Comparison of ENCODE assay signal across 23 cellular contexts in the genomic region with DNA sequence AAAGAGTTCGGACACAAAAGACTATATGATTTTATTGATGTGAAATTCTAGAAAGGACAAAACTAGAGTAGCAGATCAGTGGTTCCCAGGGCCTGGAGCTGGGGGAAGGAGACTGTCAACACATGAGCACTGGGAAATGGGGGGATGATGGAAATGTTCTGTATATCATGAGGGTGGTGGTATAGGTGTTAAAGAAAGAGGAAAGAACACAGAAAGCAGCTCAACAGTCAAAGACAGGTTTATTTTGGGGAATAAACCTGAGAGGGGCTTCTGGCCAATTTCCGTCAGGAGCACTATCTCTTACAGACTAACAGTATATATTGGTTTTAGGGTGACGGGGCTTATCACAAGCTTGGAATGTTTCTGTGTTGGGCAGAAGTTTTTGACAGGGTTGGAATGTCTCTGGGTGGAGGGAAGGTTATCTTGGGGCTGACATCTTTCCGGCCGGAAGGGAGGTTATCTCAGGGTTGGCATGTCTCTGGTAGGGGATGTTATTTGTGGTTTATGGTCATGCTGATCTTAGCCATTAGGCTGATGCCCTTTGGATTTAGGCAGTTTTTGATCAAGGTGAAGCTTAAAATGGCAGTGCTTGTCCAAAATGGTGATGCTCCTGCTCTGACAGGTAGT.
"Had no signal": no experiment of that assay in that cellular context is flagged by ENCODE, and none has a peak within 500 bp of the region (broad histone marks: within the 10 kb centered on the region; RNA-seq: fewer than 3 reads in every experiment).

No MANE protein-coding gene starts in this region.

- H3K9me3 ChIP-seq: lower lobe of right lung, pancreas, prostate gland, suprapubic skin, upper lobe of right lung had no signal

- H3K4me3 ChIP-seq: lower lobe of right lung, pancreas, prostate gland, sigmoid colon, spleen, suprapubic skin, thoracic aorta, tibial artery, upper lobe of right lung had no signal

- H3K27me3 ChIP-seq: pancreas, sigmoid colon, spleen, suprapubic skin, tibial artery, upper lobe of right lung had no signal

- DNase-seq: hippocampal formation; immature natural killer cell; left ventricle myocardium superior; lower lobe of right lung; mammary epithelial cell; mesenchymal stem cell; naive thymus-derived CD8-positive, alpha-beta T cell; nucleus accumbens; pancreas; posterior cingulate gyrus; retina; right cardiac atrium; sigmoid colon; small intestine; spleen; stimulated activated CD4-positive, alpha-beta T cell treated with anti-CD3 and anti-CD28 coated beads, Interleukin-4, amount 100 ng/mL, for 24 hours; stimulated activated naive CD4-positive, alpha-beta T cell; tibial artery; trophoblast cell; upper lobe of right lung had no signal

- H3K27ac ChIP-seq: lower lobe of right lung, pancreas, prostate gland, sigmoid colon, spleen, suprapubic skin, thoracic aorta, tibial artery, upper lobe of right lung had no signal

- H3K4me1 ChIP-seq: lower lobe of right lung, pancreas, prostate gland, sigmoid colon, spleen, suprapubic skin, tibial artery, upper lobe of right lung had no signal

- H3K36me3 ChIP-seq: lower lobe of right lung, pancreas, prostate gland, sigmoid colon, spleen, suprapubic skin, thoracic aorta, tibial artery, upper lobe of right lung had no signal
